In the genomic region with DNA sequence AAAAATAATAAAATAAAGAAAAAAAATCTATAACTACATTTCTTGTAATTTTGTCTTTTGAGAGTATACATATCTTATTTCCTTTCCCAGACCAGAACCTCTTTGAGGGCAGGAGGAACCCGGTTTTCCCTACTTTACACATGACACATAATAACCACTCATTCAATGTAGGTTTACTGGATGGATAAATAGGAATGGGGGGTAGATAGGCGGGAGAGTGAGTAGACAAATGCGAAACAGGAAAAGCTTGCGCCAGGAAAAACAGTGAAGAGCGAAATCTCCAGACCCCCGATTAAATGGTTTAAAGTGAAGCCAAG, we compare ENCODE assay signal across 9 cellular contexts. TPM values are rescaled to one million over a fixed set of nuclear protein-coding genes. Genes with fewer than 3 reads are reported as not detected.
A peak's percentile ranks its signal among the peaks of the same experiment; 100 is the strongest.
DNase-seq lines count a peak whose midpoint lies in the region; ATAC-seq and TF ChIP-seq lines count a peak whose summit lies in the region.
"Had no signal": no experiment of that assay in that cellular context is flagged by ENCODE, and none has a peak within 500 bp of the region (broad histone marks: within the 10 kb centered on the region; RNA-seq: fewer than 3 reads in every experiment).

No MANE protein-coding gene starts in this region.

- H3K27me3 ChIP-seq in CD4-positive, alpha-beta T cell (ENCODE audit: control insufficient read depth, insufficient read depth, low read length) = no peaks in the 10 kb centered on the region
- H3K27me3 ChIP-seq in Peyer's patch (no peaks in the 10 kb centered on the region), esophagus (ENCODE audit: control insufficient read depth in 1 of 2, insufficient read depth in 2 of 2, low read length in 2 of 2) (no peaks in the 10 kb centered on the region), neuronal stem cell (ENCODE audit: control insufficient read depth in 3 of 3, insufficient read depth in 3 of 3, low read depth in 1 of 3, low read length in 3 of 3) (no peaks in the 10 kb centered on the region)

- H3K36me3 ChIP-seq in Peyer's patch (no peaks in the 10 kb centered on the region), esophagus (ENCODE audit: control insufficient read depth in 2 of 2, insufficient read depth in 2 of 2, low read length in 1 of 2) (no peaks in the 10 kb centered on the region), neuronal stem cell (replicated peaks in 1 of 2; ENCODE audit: control insufficient read depth in 2 of 2, insufficient read depth in 2 of 2, low read length in 2 of 2) (peaks cover 0 to 10% of the 10 kb centered on the region in 2 donors)

- H3K18ac ChIP-seq in neuronal stem cell (ENCODE audit: low read length) = peak overlapping the region; percentile 87

- H4K8ac ChIP-seq in neuronal stem cell (ENCODE audit: low read depth, low read length) = no peak overlapping the region

- no peaks in the 10 kb centered on the region for H3K9me3 Mint-ChIP-seq in CD4-positive, alpha-beta T cell

- WGBS in esophagus, 2 donors = 0 to 1% methylated on average over 6 of the region's 6 CpGs
- WGBS in neuronal stem cell (ENCODE audit: extremely low coverage in 2 of 2, insufficient read length in 2 of 2, insufficient replicate concordance in 1 of 2), 2 donors = no CpG with 5 or more reads among the region's 6 CpGs

- no peak overlapping the region for H2BK15ac ChIP-seq in neuronal stem cell (ENCODE audit: low read length)

- no peak for TF ChIP-seq CTCF in CD4-positive, alpha-beta T cell (IDR thresholded peaks at IDR 0.05)
- TF ChIP-seq CTCF in Peyer's patch (IDR thresholded peaks at IDR 0.05) = no peak

- no peak overlapping the region for H3K4ac ChIP-seq in neuronal stem cell (ENCODE audit: low read length)

- peaks cover 10% of the 10 kb centered on the region for H3K36me3 Mint-ChIP-seq in CD4-positive, alpha-beta T cell (ENCODE audit: low read depth)

- H3K4me2 ChIP-seq in neuronal stem cell (ENCODE audit: insufficient read depth, low read length, poor library complexity, severe bottlenecking) = peak overlapping the region; percentile 68

- peak overlapping the region; percentile 92 for H2AFZ ChIP-seq in neuronal stem cell (ENCODE audit: low read length)

- no peak for TF ChIP-seq POLR2A in Peyer's patch (IDR thresholded peaks at IDR 0.05)

- ATAC-seq in CD4-positive, alpha-beta T cell (ENCODE audit: poor library complexity) = peak; percentile 4
- no peak for ATAC-seq in GM21529 (IDR thresholded peaks at IDR 0.05; ENCODE audit: unreplicated experiment)

- H3K4me1 ChIP-seq in Peyer's patch = peaks cover 0 to 31% (median 4%) of the 10 kb centered on the region in 4 donors
- H3K4me1 ChIP-seq in esophagus (ENCODE audit: control insufficient read depth in 2 of 2, insufficient read depth in 2 of 2, low read length in 1 of 2) = no peaks in the 10 kb centered on the region
- peaks cover 0 to 6% of the 10 kb centered on the region in 2 donors for H3K4me1 ChIP-seq in neuronal stem cell (ENCODE audit: control insufficient read depth in 2 of 2, insufficient read depth in 1 of 2, low read depth in 1 of 2, low read length in 2 of 2)

- peak overlapping the region; percentile 99 for H3K27ac Mint-ChIP-seq in CD4-positive, alpha-beta T cell

- CTCF ChIA-PET in CD4-positive, alpha-beta T cell (lab: Charles Lee) = no interaction called here

- peak overlapping the region; percentile 76 for H3K23ac ChIP-seq in neuronal stem cell (ENCODE audit: low read depth, low read length, poor library complexity)

- H3K27ac ChIP-seq in CD4-positive, alpha-beta T cell (ENCODE audit: low read depth, low read length) = peak overlapping the region; percentile 90
- H3K27ac ChIP-seq in Peyer's patch (peak overlapping the region; percentile 82 to 98 (median 94)), esophagus (ENCODE audit: low read depth in 2 of 2, low read length in 1 of 2) (peak overlapping the region; percentile 93 to 98), neuronal stem cell (replicated peaks; ENCODE audit: low read length) (peak overlapping the region; percentile 84)

- H3K4me3 ChIP-seq in Peyer's patch = peak overlapping the region; percentile 81 to 93 (median 82)
- peak overlapping the region; percentile 96 to 97 for H3K4me3 ChIP-seq in esophagus (ENCODE audit: low read depth in 1 of 2, low read length in 2 of 2)
- peak overlapping the region; percentile 76 to 93 for H3K4me3 ChIP-seq in neuronal stem cell (ENCODE audit: low read length in 2 of 2)

- no peak overlapping the region for H2BK12ac ChIP-seq in neuronal stem cell (ENCODE audit: low read length)

- H2AK5ac ChIP-seq in neuronal stem cell (ENCODE audit: low read depth, low read length) = no peak overlapping the region

- no peaks in the 10 kb centered on the region for H3K9me3 ChIP-seq in CD4-positive, alpha-beta T cell (ENCODE audit: control insufficient read depth, low read length)
- H3K9me3 ChIP-seq in Peyer's patch (no peaks in the 10 kb centered on the region), esophagus (ENCODE audit: control insufficient read depth in 2 of 2, insufficient read depth in 1 of 2, low read depth in 1 of 2, low read length in 1 of 2) (no peaks in the 10 kb centered on the region), neuronal stem cell (replicated peaks in 1 of 2; ENCODE audit: control insufficient read depth in 2 of 2, insufficient read depth in 1 of 2, low read depth in 1 of 2, low read length in 2 of 2) (no peaks in the 10 kb centered on the region)

- no peaks in the 10 kb centered on the region for H3K27me3 Mint-ChIP-seq in CD4-positive, alpha-beta T cell

- H3K4me1 Mint-ChIP-seq in CD4-positive, alpha-beta T cell (ENCODE audit: low read depth) = peaks cover 51% of the 10 kb centered on the region

- H3K4me3 Mint-ChIP-seq in CD4-positive, alpha-beta T cell = peak overlapping the region; percentile 97

- intact Hi-C loops in CD4-positive, alpha-beta T cell (cut with DNase I, micrococcal nuclease) = loop anchor here in 1 of 2 experiments (10.0 kb wide), 1 partner anchor 142 kb away; no protein-coding TSS in a partner anchor

- H2BK120ac ChIP-seq in neuronal stem cell (ENCODE audit: low read depth, low read length) = no peak overlapping the region

- no peaks in the 10 kb centered on the region for H3K79me1 ChIP-seq in neuronal stem cell (ENCODE audit: low read depth, low read length)

- POLR2A ChIA-PET in CD4-positive, alpha-beta T cell (lab: Charles Lee) = no interaction called here

- H3K9ac ChIP-seq in neuronal stem cell (ENCODE audit: low read depth, low read length, poor library complexity) = no peak overlapping the region

- H4K91ac ChIP-seq in neuronal stem cell (ENCODE audit: low read depth, low read length, poor library complexity) = no peak overlapping the region

- H2BK5ac ChIP-seq in neuronal stem cell (ENCODE audit: low read length) = peak overlapping the region; percentile 95

- DNase-seq in CD4-positive, alpha-beta T cell = no peak
- DNase-seq in Peyer's patch (no peak), neuronal stem cell (ENCODE audit: low spot score) (no peak), AG20443 (ENCODE audit: low spot score) (no peak), NCI-H2107 treated with DMSO at 0.1 percent for 48 hours (lab: John Stamatoyannopoulos, UW; ENCODE audit: unreplicated experiment) (no peak), mucosa of gallbladder (ENCODE audit: low spot score) (no peak)

- H3K14ac ChIP-seq in neuronal stem cell (ENCODE audit: low read length) = no peak overlapping the region

RNA-seq across cellular contexts. Expression of gene GOSR2, which starts 0.5 kb away (rescaled TPM):
- total RNA-seq in CD4-positive, alpha-beta T cell = 10 to 100 TPM; 46.6 to 51.7 TPM
- total RNA-seq in Peyer's patch (100 to 1,000 TPM in 3 of 4 donors, 10 to 100 TPM in 1; 77.6 to 148 (median 121) TPM), mucosa of gallbladder (47.8 TPM)
- 10 to 100 TPM; 12.3 to 17.8 TPM for polyA plus RNA-seq in esophagus
- polyA plus RNA-seq in neuronal stem cell (2013, experiment 1 of 2) = 19.9 TPM
- 21.0 TPM for polyA plus RNA-seq in neuronal stem cell (2013, experiment 2 of 2)

RNA-seq across cellular contexts. Expression of gene RPRML, which starts 56.6 kb away (rescaled TPM):
- total RNA-seq in CD4-positive, alpha-beta T cell = not detected
- total RNA-seq in Peyer's patch (under 1 TPM in 1 of 4 donors, not detected in 3; 0.88 TPM), mucosa of gallbladder (not detected)
- polyA plus RNA-seq in esophagus = under 1 TPM in 1 of 2 donors, not detected in 1; 0.44 TPM
- polyA plus RNA-seq in neuronal stem cell (2013, experiment 1 of 2) = 1.5 TPM
- 1.5 TPM for polyA plus RNA-seq in neuronal stem cell (2013, experiment 2 of 2)
- total RNA-seq: activated CD8-positive, alpha-beta memory T cell treated with anti-CD3 and anti-CD28 coated beads for 36 hours had no signal
